ENCODE assay signal across 22 cellular contexts in genomic region chr2:140929866-140930265, GRCh38.
A peak's percentile ranks its signal among the peaks of the same experiment; 100 is the strongest.
DNase-seq lines count a peak whose midpoint lies in the region; ATAC-seq and TF ChIP-seq lines count a peak whose summit lies in the region.
"Had no signal": no experiment of that assay in that cellular context is flagged by ENCODE, and none has a peak within 500 bp of the region (broad histone marks: within the 10 kb centered on the region; RNA-seq: fewer than 3 reads in every experiment).

No MANE protein-coding gene starts in this region.

- no peak for TF ChIP-seq CTCF in fibroblast of pulmonary artery (IDR thresholded peaks at IDR 0.05; ENCODE audit: low read length, missing control alignments)

- no peaks in the 10 kb centered on the region for H3K9me3 ChIP-seq in SK-N-MC (ENCODE audit: low read depth, low read length)
- H3K9me3 ChIP-seq: body of pancreas, transverse colon had no signal

- peak; percentile 24 for DNase-seq in NOMO-1 treated with dmso at 0.1 percent for 144 hours (lab: John Stamatoyannopoulos, UW; ENCODE audit: unreplicated experiment)
- DNase-seq in NOMO-1 treated with DMSO at 0.1 percent for 48 hours (lab: John Stamatoyannopoulos, UW; ENCODE audit: unreplicated experiment) = no peak
- DNase-seq in SK-N-MC (ENCODE audit: low read depth, low spot score) = no peak
- peak; percentile 46 for DNase-seq in fibroblast of pulmonary artery (ENCODE audit: low read depth)
- DNase-seq in skeletal muscle cell (ENCODE audit: low read depth) = peak; percentile 25
- DNase-seq in dedifferentiated amniotic fluid mesenchymal stem cell (ENCODE audit: extremely low spot score) = no peak
- no peak for DNase-seq in stimulated activated naive CD4-positive, alpha-beta T cell treated with Interleukin-2 at 50 U/mL for 16 hours (lab: John Stamatoyannopoulos, UW)
- DNase-seq: activated naive CD4-positive, alpha-beta T cell; activated T-cell treated with anti-CD3 and anti-CD28 coated beads, Interleukin-2, amount 50 U/mL, for 72 hours; body of pancreas; erythroblast; left ventricle myocardium superior; midbrain; naive thymus-derived CD8-positive, alpha-beta T cell; NCI-H1436; NCI-H2107; NCI-H524; small intestine; transverse colon had no signal

- no peak for ATAC-seq in HG03039 (IDR thresholded peaks at IDR 0.05; ENCODE audit: unreplicated experiment)
- ATAC-seq: activated T-cell treated with anti-CD3 and anti-CD28 coated beads, Interleukin-2, amount 50 U/mL, for 72 hours; body of pancreas; left ventricle myocardium superior; naive thymus-derived CD8-positive, alpha-beta T cell; WTC11 had no signal

- H3K9ac ChIP-seq in SK-N-MC (ENCODE audit: insufficient read length) = no peak overlapping the region

- H3K27ac ChIP-seq in SK-N-MC = peak overlapping the region; percentile 69; the same call in 1 of the 2 replicates
- H3K27ac ChIP-seq: body of pancreas, HL-60, transverse colon had no signal

- H3K4me3 ChIP-seq in SK-N-MC (no peak overlapping the region), fibroblast of pulmonary artery (replicated peaks; ENCODE audit: low read depth, low read length) (no peak overlapping the region), skeletal muscle cell (ENCODE audit: low read depth, low read length) (no peak overlapping the region)
- H3K4me3 ChIP-seq: body of pancreas, transverse colon had no signal

- no peaks in the 10 kb centered on the region for H3K36me3 ChIP-seq in SK-N-MC (ENCODE audit: insufficient read depth, low read length)
- H3K36me3 ChIP-seq: transverse colon had no signal

Comparison
In these comparisons a context has a peak if more than half of its experiments do, and no peak if none do; other contexts are left out.
1. DNase-seq: peak in NOMO-1 treated with dmso at 0.1 percent for 144 hours (single experiment), fibroblast of pulmonary artery (single experiment) and skeletal muscle cell (single experiment); none in NOMO-1 treated with DMSO at 0.1 percent for 48 hours (single experiment), SK-N-MC (single experiment), dedifferentiated amniotic fluid mesenchymal stem cell (single experiment) and stimulated activated naive CD4-positive, alpha-beta T cell treated with Interleukin-2 at 50 U/mL for 16 hours (single experiment).